ENCODE assay signal across 8 cellular contexts in genomic region chr9:136790640-136791465, GRCh38. TPM values are rescaled to one million over a fixed set of nuclear protein-coding genes. Genes with fewer than 3 reads are reported as not detected.
DNase-seq lines count a peak whose midpoint lies in the region; ATAC-seq and TF ChIP-seq lines count a peak whose summit lies in the region.

Gene TMEM141, plus strand, starts transcription at chr9:136791344. Its CDS starts 27 bp downstream, at chr9:136791371.

- peaks cover 14% of the 10 kb centered on the region for H4K20me1 ChIP-seq in PC-9 (ENCODE audit: insufficient read depth)

- H3F3A ChIP-seq in PC-9 (ENCODE audit: insufficient read depth, low read depth): peaks cover 18% of the 10 kb centered on the region

- peak; percentile 82 for ATAC-seq in GM21619 (IDR thresholded peaks at IDR 0.05; ENCODE audit: unreplicated experiment)

- peaks cover 8% of the 10 kb centered on the region for H3K79me2 ChIP-seq in PC-9 (ENCODE audit: low read depth)

- H3K9me3 ChIP-seq in PC-9 (ENCODE audit: insufficient read depth, low read depth) (no peaks in the 10 kb centered on the region), mucosa of rectum (ENCODE audit: control insufficient read depth in 2 of 2, low read length in 2 of 2) (no peaks in the 10 kb centered on the region)

- H3K27me3 ChIP-seq in PC-9 (ENCODE audit: insufficient read depth, low read depth) (no peaks in the 10 kb centered on the region), mucosa of rectum (ENCODE audit: control insufficient read depth in 2 of 2, insufficient read depth in 2 of 2, low read length in 2 of 2) (no peaks in the 10 kb centered on the region)

- H3K9me2 ChIP-seq in PC-9 (ENCODE audit: insufficient read depth): no peaks in the 10 kb centered on the region

- TF ChIP-seq CTCF in PC-9 (conservative IDR thresholded peaks at IDR 0.05) (no peak), epithelial cell of proximal tubule (conservative IDR thresholded peaks at IDR 0.05; ENCODE audit: low read depth, low read length) (no peak)

- H3K27ac ChIP-seq in PC-9 (peak within 1 kb of the TSS; percentile 79), mucosa of rectum (ENCODE audit: low read depth in 2 of 2, low read length in 2 of 2) (peak within 1 kb of the TSS; percentile 100)

- peak within 1 kb of the TSS; percentile 95 to 96 for H3K9ac ChIP-seq in mucosa of rectum (ENCODE audit: low read depth in 1 of 2, low read length in 2 of 2)

- peak within 1 kb of the TSS; percentile 93 for H2AFZ ChIP-seq in PC-9

- intact Hi-C loops in PC-9 (cut with micrococcal nuclease; ENCODE audit: unreplicated experiment): loop anchor here (1.0 to 10.0 kb wide), 6 partner anchors 56 to 451 kb away; partner anchors contain the start of genes CLIC3, SEC16A and TUBB4B

- CTCF ChIA-PET in PC-9 (lab: Charles Lee): interaction anchor here (0.5 to 1.0 kb wide), 7 partner anchors 9 to 422 kb away, joined by 3 to 4 read pairs (median 3); partner anchors contain the start of gene ABCA2

- POLR2A ChIA-PET in PC-9 (lab: Charles Lee; ENCODE audit: unreplicated experiment): interaction anchor here (0.5 to 0.8 kb wide), 8 partner anchors 19 to 433 kb away, joined by 3 to 12 read pairs (median 5); no protein-coding TSS in a partner anchor

- peak within 1 kb of the TSS; percentile 84 for H3K4me2 ChIP-seq in PC-9

- DNase-seq in DMS114 treated with DMSO at 0.1 percent for 48 hours (lab: John Stamatoyannopoulos, UW; ENCODE audit: unreplicated experiment) (peak; percentile 93), PC-9 (peak; percentile 94 to 100), epithelial cell of proximal tubule (ENCODE audit: low read depth) (peak; percentile 77)
- peak; percentile 97 for DNase-seq in Jurkat, Clone E6-1 (ENCODE audit: low read depth, low spot score)
- DNase-seq in activated T-cell treated with anti-CD3 and anti-CD28 coated beads, Interleukin-2, amount 50 U/mL, for 1 hour: peak; percentile 99
- peak; percentile 100 for DNase-seq in stimulated activated CD8-positive, alpha-beta memory T cell treated with anti-CD3 and anti-CD28 coated beads, Interleukin-4, amount 100 ng/mL, for 48 hours

- H3K36me3 ChIP-seq in PC-9 (ENCODE audit: low read depth) (no peaks in the 10 kb centered on the region), mucosa of rectum (ENCODE audit: control insufficient read depth in 2 of 2, insufficient read depth in 2 of 2, low read length in 2 of 2) (peaks cover 3 to 10% of the 10 kb centered on the region in 2 donors)

- H3K4me1 ChIP-seq in PC-9 (replicated peaks; ENCODE audit: insufficient read depth) (peaks cover 15% of the 10 kb centered on the region; the same call in 1 of the 2 replicates), mucosa of rectum (ENCODE audit: control insufficient read depth in 2 of 2, insufficient read depth in 2 of 2, low read length in 2 of 2) (peaks cover 54 to 61% of the 10 kb centered on the region in 2 donors)

- no TSS peak for BruUV-seq in PC-9 (replicated peaks; lab: Mats Ljungman, UMichigan)

- peak within 1 kb of the TSS; percentile 86 for H3K4me3 ChIP-seq in Jurkat, Clone E6-1 (ENCODE audit: low read length)
- H3K4me3 ChIP-seq in PC-9 (peak within 1 kb of the TSS; percentile 68), epithelial cell of proximal tubule (ENCODE audit: low read depth, low read length) (peak within 1 kb of the TSS; percentile 78), mucosa of rectum (ENCODE audit: low read length in 2 of 2) (peak within 1 kb of the TSS; percentile 87 to 95)

RNA-seq across cellular contexts. Expression of gene TMEM141, which starts in this region (rescaled TPM):
- 98.0 TPM for polyA plus RNA-seq in Jurkat, Clone E6-1 (2012; ENCODE audit: insufficient read depth, insufficient read length)
- total RNA-seq in PC-9 (2021): 83.6 and 124 TPM in 2 replicates
- 90.4 and 108 TPM in 2 replicates for total RNA-seq in epithelial cell of proximal tubule

Comparison
In these comparisons a context has a peak if more than half of its experiments do, and no peak if none do; other contexts are left out.
1. Peak in every context shown above with its lines: DNase-seq, ATAC-seq, H3K4me3 ChIP-seq and H3K27ac ChIP-seq.